In genomic region chr2:218569038-218569431, GRCh38 we compare ENCODE assay signal across 8 cellular contexts. TPM values are rescaled to one million over a fixed set of nuclear protein-coding genes. Genes with fewer than 3 reads are reported as not detected.
DNase-seq lines count a peak whose midpoint lies in the region; ATAC-seq and TF ChIP-seq lines count a peak whose summit lies in the region.

No MANE protein-coding gene starts in this region.

- H3K9ac ChIP-seq in ES-I3 (ENCODE audit: low read depth, low read length), result peak overlapping the region; percentile 77
- H3K9ac ChIP-seq in Karpas-422 (ENCODE audit: low read length), result peak overlapping the region; percentile 95

- H3K9me3 Mint-ChIP-seq in dendritic cell treated with granulocyte-macrophage colony-stimulating factor and Interleukin-4, amounts not matched to agents 40 ng/mL and 50 ng/mL, for 4 days, result no peaks in the 10 kb centered on the region

- H3K4me1 Mint-ChIP-seq in dendritic cell treated with granulocyte-macrophage colony-stimulating factor and Interleukin-4, amounts not matched to agents 40 ng/mL and 50 ng/mL, for 4 days (ENCODE audit: low read depth), result peaks cover 46% of the 10 kb centered on the region

- peaks cover 95% of the 10 kb centered on the region for H3K79me2 ChIP-seq in Karpas-422 (ENCODE audit: low read length)

- peak overlapping the region; percentile 99 for H3K27ac Mint-ChIP-seq in dendritic cell treated with granulocyte-macrophage colony-stimulating factor and Interleukin-4, amounts not matched to agents 40 ng/mL and 50 ng/mL, for 4 days

- no peak for TF ChIP-seq CTCF in lung (IDR thresholded peaks at IDR 0.05; ENCODE audit: control extremely low read depth, extremely low read depth)

- H3K9me3 ChIP-seq in ES-I3 (ENCODE audit: control insufficient read depth, insufficient read depth, low read length) (no peaks in the 10 kb centered on the region), Karpas-422 (ENCODE audit: low read length) (no peaks in the 10 kb centered on the region), lung (ENCODE audit: control insufficient read depth in 2 of 2, insufficient read depth in 1 of 2, low read length in 1 of 2) (no peaks in the 10 kb centered on the region)

- peak overlapping the region; percentile 86 for H3K4me2 ChIP-seq in Karpas-422 (ENCODE audit: low read depth, low read length, poor library complexity, severe bottlenecking)

- ATAC-seq in GM21825 (IDR thresholded peaks at IDR 0.05; ENCODE audit: unreplicated experiment) (peak; percentile 24), lung (ENCODE audit: insufficient read depth, low FRiP score) (no peak)

- H3K27me3 Mint-ChIP-seq in dendritic cell treated with granulocyte-macrophage colony-stimulating factor and Interleukin-4, amounts not matched to agents 40 ng/mL and 50 ng/mL, for 4 days, result no peaks in the 10 kb centered on the region

- peak; percentile 79 for DNase-seq in Karpas-422
- DNase-seq in activated CD4-positive, alpha-beta T cell treated with anti-CD3 and anti-CD28 coated beads for 48 hours, result peak; percentile 72
- DNase-seq in lung (ENCODE audit: low spot score), result no peak
- peak; percentile 48 for DNase-seq in stimulated activated CD8-positive, alpha-beta memory T cell treated with anti-CD3 and anti-CD28 coated beads, Interleukin-12 subunit alpha, Interleukin-12 subunit beta, amount 100 ng/mL, for 1 hour (ENCODE audit: low read depth)
- DNase-seq in epidermal melanocyte (ENCODE audit: insufficient read length, low spot score), result no peak

- 0% methylated on average over 31 of the region's 31 CpGs for WGBS in lung, 2 donors

- no peaks in the 10 kb centered on the region for H3K9me2 ChIP-seq in Karpas-422 (replicated peaks; ENCODE audit: insufficient read depth, low read length)

- H3K36me3 Mint-ChIP-seq in dendritic cell treated with granulocyte-macrophage colony-stimulating factor and Interleukin-4, amounts not matched to agents 40 ng/mL and 50 ng/mL, for 4 days (ENCODE audit: low read depth), result peaks cover 49% of the 10 kb centered on the region

- peak overlapping the region; percentile 79 for H3K27ac ChIP-seq in Karpas-422 (ENCODE audit: low read length)
- H3K27ac ChIP-seq in lung (ENCODE audit: low read depth in 1 of 2, low read length in 1 of 2), result peak overlapping the region; percentile 90 to 96

- H3K36me3 ChIP-seq in ES-I3 (ENCODE audit: insufficient read depth, low read length), result peaks cover 6% of the 10 kb centered on the region; the same call in 1 of the 2 replicates
- peaks cover 26% of the 10 kb centered on the region for H3K36me3 ChIP-seq in Karpas-422 (ENCODE audit: insufficient read depth, low read length)
- H3K36me3 ChIP-seq in lung (ENCODE audit: control insufficient read depth in 2 of 2, insufficient read depth in 2 of 2, low read length in 2 of 2), result peaks cover 0 to 6% of the 10 kb centered on the region in 2 donors

- H2AFZ ChIP-seq in Karpas-422 (ENCODE audit: low read length), result peak overlapping the region; percentile 96

- no peaks in the 10 kb centered on the region for H4K20me1 ChIP-seq in Karpas-422 (ENCODE audit: insufficient read depth, low read depth, low read length)

- intact Hi-C loops in dendritic cell treated with granulocyte-macrophage colony-stimulating factor and Interleukin-4, amounts not matched to agents 40 ng/mL and 50 ng/mL, for 4 days (cut with micrococcal nuclease), result loop anchor here (5.0 kb wide), 1 partner anchor 297 kb away; the partner anchor contains the start of genes AAMP and PNKD

- H3K4me1 ChIP-seq in ES-I3 (ENCODE audit: insufficient read depth, low read length) (peaks cover 12% of the 10 kb centered on the region; the same call in 1 of the 2 replicates), Karpas-422 (ENCODE audit: low read length) (peaks cover 31% of the 10 kb centered on the region), lung (ENCODE audit: control insufficient read depth in 2 of 2, insufficient read depth in 2 of 2, low read length in 2 of 2) (peaks cover 3 to 10% of the 10 kb centered on the region in 2 donors)

- H3K27me3 ChIP-seq in Karpas-422 (ENCODE audit: low read length) (no peaks in the 10 kb centered on the region), lung (ENCODE audit: control insufficient read depth, insufficient read depth) (no peaks in the 10 kb centered on the region)

- H3K4me3 Mint-ChIP-seq in dendritic cell treated with granulocyte-macrophage colony-stimulating factor and Interleukin-4, amounts not matched to agents 40 ng/mL and 50 ng/mL, for 4 days, result peak overlapping the region; percentile 98

- peak overlapping the region; percentile 89 for H3K4me3 ChIP-seq in Karpas-422 (ENCODE audit: low read length)
- peak overlapping the region; percentile 91 for H3K4me3 ChIP-seq in lung

RNA-seq across cellular contexts. Expression of gene CNOT9, which starts 0.4 kb away (rescaled TPM):
- total RNA-seq in Karpas-422 (2014; rRNA removed; shearing (Covaris generic); ENCODE audit: low replicate concordance), result 50.0 and 74.9 TPM in 2 replicates
- 10 to 100 TPM; 37.7 to 39.9 TPM for total RNA-seq in lung
- polyA plus RNA-seq in lung, result 10 to 100 TPM; 18.0 to 24.7 TPM

RNA-seq across cellular contexts. Expression of gene USP37, which starts 0.9 kb away (rescaled TPM):
- 8.9 and 16.9 TPM in 2 replicates for total RNA-seq in Karpas-422 (2014; rRNA removed; shearing (Covaris generic); ENCODE audit: low replicate concordance)
- 10 to 100 TPM; 13.6 to 23.5 TPM for total RNA-seq in lung
- polyA plus RNA-seq in lung, result 1 to 10 TPM; 2.6 to 2.7 TPM

RNA-seq across cellular contexts. Expression of gene PLCD4, which starts 38.7 kb away (rescaled TPM):
- 0.43 TPM in 1 of 2 replicates, not detected in the other for total RNA-seq in Karpas-422 (2014; rRNA removed; shearing (Covaris generic); ENCODE audit: low replicate concordance)
- 1 to 10 TPM; 1.1 to 4.7 TPM for total RNA-seq in lung
- under 1 TPM; 0.07 to 0.49 TPM for polyA plus RNA-seq in lung

Comparison
In these comparisons a context has a peak if more than half of its experiments do, and no peak if none do; other contexts are left out.
1. DNase-seq: peak in Karpas-422 (single experiment), activated CD4-positive, alpha-beta T cell treated with anti-CD3 and anti-CD28 coated beads for 48 hours (single experiment) and stimulated activated CD8-positive, alpha-beta memory T cell treated with anti-CD3 and anti-CD28 coated beads, Interleukin-12 subunit alpha, Interleukin-12 subunit beta, amount 100 ng/mL, for 1 hour (single experiment); none in lung (single experiment) and epidermal melanocyte (single experiment).